ENCODE assay signal across 9 cellular contexts in the genomic region with DNA sequence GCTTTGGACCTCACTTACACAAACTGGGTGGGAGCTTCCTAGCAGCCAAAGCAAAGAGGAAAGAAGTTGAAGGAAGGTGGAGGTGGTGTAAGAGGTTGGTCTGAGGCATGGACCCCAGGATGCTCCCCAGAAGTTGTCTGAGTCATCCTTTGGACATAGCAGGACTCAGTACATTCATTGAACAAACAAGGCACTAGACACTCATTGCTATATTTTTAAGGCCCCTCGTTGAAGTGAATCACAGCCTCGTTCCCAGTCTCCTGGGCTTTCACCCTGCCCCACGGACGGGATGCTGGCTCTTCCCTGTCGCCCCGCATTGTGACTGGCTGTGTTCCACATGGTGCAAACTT.
DNase-seq lines count a peak whose midpoint lies in the region; FAIRE-seq and TF ChIP-seq lines count a peak whose summit lies in the region.
"Had no signal": no experiment of that assay in that cellular context is flagged by ENCODE, and none has a peak within 500 bp of the region (broad histone marks: within the 10 kb centered on the region; RNA-seq: fewer than 3 reads in every experiment).

No MANE protein-coding gene starts in this region.

- 49% methylated on average over 6 of the region's 6 CpGs; no CpG with 5 or more reads in 1 of the 2 experiments for WGBS in H1 (ENCODE audit: extremely low coverage in 1 of 2, insufficient coverage in 1 of 2, insufficient read length in 1 of 2, insufficient replicate concordance in 2 of 2, low coverage in 1 of 2, low lambda C conversion rate in 2 of 2, missing lambda C conversion rate in 1 of 2), 2 experiments
- WGBS in neuronal stem cell (ENCODE audit: extremely low coverage in 2 of 2, insufficient read length in 2 of 2, insufficient replicate concordance in 1 of 2), 2 donors = no CpG with 5 or more reads among the region's 6 CpGs

- H3K4me1 ChIP-seq in H1 (replicated peaks in 1 of 4; ENCODE audit: control insufficient read depth in 3 of 4, insufficient read depth in 4 of 4, low read length in 3 of 4) (peaks cover 0 to 5% (median 0%) of the 10 kb centered on the region in 4 experiments; a peak in 4 of 7 replicates), neuronal stem cell (ENCODE audit: control insufficient read depth in 2 of 2, insufficient read depth in 1 of 2, low read depth in 1 of 2, low read length in 2 of 2) (peaks cover 0 to 4% of the 10 kb centered on the region in 2 donors)

- FAIRE-seq in H1 (lab: Jason Lieb, UNC) = no peak

- H3K14ac ChIP-seq in H1 (ENCODE audit: insufficient read length) (no peak overlapping the region), neuronal stem cell (ENCODE audit: low read length) (no peak overlapping the region)

- no peak overlapping the region for H2BK5ac ChIP-seq in H1 (ENCODE audit: low read depth, low read length)
- H2BK5ac ChIP-seq in neuronal stem cell (ENCODE audit: low read length) = no peak overlapping the region

- CTCF ChIA-PET in H1 (lab: Charles Lee; ENCODE audit: partially characterized antibody) = interaction anchor here (0.6 to 10.8 kb wide), 36 partner anchors 9 to 317 kb away, joined by 3 to 173 read pairs (median 4); no protein-coding TSS in a partner anchor
- CTCF ChIA-PET in HEK293T (lab: Yijun Ruan, JAX) = interaction anchor here (0.6 to 1.1 kb wide), 5 partner anchors 9 to 252 kb away, joined by 3 to 4 read pairs (median 3); no protein-coding TSS in a partner anchor

- TF ChIP-seq CTCF in H1 (IDR thresholded peaks at IDR 0.05; ENCODE audit: control extremely low read depth in 1 of 3, insufficient read depth in 1 of 3, low read depth in 1 of 3, low read length in 3 of 3) = no peak

- H2BK20ac ChIP-seq in H1 (ENCODE audit: low read length) = no peak overlapping the region

- H3K23ac ChIP-seq in H1 (ENCODE audit: insufficient read length) (no peak overlapping the region), neuronal stem cell (ENCODE audit: low read depth, low read length, poor library complexity) (no peak overlapping the region)

- H4K91ac ChIP-seq in H1 (replicated peaks; ENCODE audit: insufficient read length, low read length) = no peak overlapping the region
- H4K91ac ChIP-seq in neuronal stem cell (ENCODE audit: low read depth, low read length, poor library complexity) = no peak overlapping the region

- peaks cover 1 to 19% (median 10%) of the 10 kb centered on the region in 4 experiments; a peak in 6 of 7 replicates for H3K27me3 ChIP-seq in H1 (replicated peaks in 1 of 4; ENCODE audit: control insufficient read depth in 3 of 4, extremely low read depth in 1 of 4, insufficient read depth in 3 of 4, low read length in 3 of 4)
- H3K27me3 ChIP-seq in neuronal stem cell (ENCODE audit: control insufficient read depth in 3 of 3, insufficient read depth in 3 of 3, low read depth in 1 of 3, low read length in 3 of 3) = peaks cover 0 to 19% (median 12%) of the 10 kb centered on the region in 3 experiments

- H3K79me2 ChIP-seq in H1 (ENCODE audit: control insufficient read depth in 1 of 2, insufficient read depth in 2 of 2, low read length in 2 of 2) = no peaks in the 10 kb centered on the region

- H4K8ac ChIP-seq in H1 (ENCODE audit: extremely low read depth, insufficient read depth, low read length) (no peak overlapping the region), neuronal stem cell (ENCODE audit: low read depth, low read length) (no peak overlapping the region)

- H3K4me3 ChIP-seq in H1 (ENCODE audit: extremely low read depth in 1 of 4, insufficient read depth in 2 of 4, low read depth in 3 of 4, low read length in 4 of 4) (no peak overlapping the region), neuronal stem cell (ENCODE audit: low read length in 2 of 2) (no peak overlapping the region)

- H2BK120ac ChIP-seq in H1 (replicated peaks; ENCODE audit: low read depth, low read length) = no peak overlapping the region
- H2BK120ac ChIP-seq in neuronal stem cell (ENCODE audit: low read depth, low read length) = no peak overlapping the region

- TF ChIP-seq POLR2A in H1 (IDR thresholded peaks at IDR 0.05; ENCODE audit: control extremely low read depth in 1 of 2, low read depth in 2 of 2, low read length in 2 of 2) = no peak

- DNase-seq in A172 (ENCODE audit: low spot score) (peak; percentile 61), M059J (ENCODE audit: low read depth) (peak; percentile 50), H1 (ENCODE audit: low read depth in 1 of 2, low spot score in 2 of 2) (no peak), neuronal stem cell (ENCODE audit: low spot score) (no peak), KG1 (lab: John Stamatoyannopoulos, UW) (no peak), HEK293T (ENCODE audit: extremely low spot score) (no peak)
- DNase-seq in effector CD8-positive, alpha-beta T cell (lab: John Stamatoyannopoulos, UW) = no peak
- DNase-seq in activated T-cell treated with anti-CD3 and anti-CD28 coated beads, Interleukin-2, amount 50 U/mL, for 1 hour = no peak
- DNase-seq: NCI-H187 treated with DMSO at 0.1 percent for 48 hours had no signal

- H3K56ac ChIP-seq in H1 (replicated peaks; ENCODE audit: insufficient read length, low read depth, low read length) = no peak overlapping the region

- H3K9me3 ChIP-seq in H1 (ENCODE audit: insufficient read depth in 2 of 2, low read depth in 1 of 2, low read length in 1 of 2) = no peaks in the 10 kb centered on the region
- no peaks in the 10 kb centered on the region for H3K9me3 ChIP-seq in neuronal stem cell (replicated peaks in 1 of 2; ENCODE audit: control insufficient read depth in 2 of 2, insufficient read depth in 1 of 2, low read depth in 1 of 2, low read length in 2 of 2)

- no peak for TF ChIP-seq EP300 in H1 (IDR thresholded peaks at IDR 0.05; ENCODE audit: borderline replicate concordance in 1 of 2, low read depth in 2 of 2, low read length in 2 of 2)

- TF ChIP-seq RAD21 in H1 (IDR thresholded peaks at IDR 0.05 in 1 of 2, conservative IDR thresholded peaks at IDR 0.05 in 1 of 2; ENCODE audit: low read depth in 2 of 2, low read length in 2 of 2) = no peak

- H3K9ac ChIP-seq in H1 (replicated peaks in 1 of 4; ENCODE audit: extremely low read depth in 1 of 4, low read depth in 3 of 4, low read length in 3 of 4) (no peak overlapping the region), neuronal stem cell (ENCODE audit: low read depth, low read length, poor library complexity) (no peak overlapping the region)

- H3K27ac ChIP-seq in H1 (ENCODE audit: low read depth, low read length) = no peak overlapping the region
- H3K27ac ChIP-seq in neuronal stem cell (replicated peaks; ENCODE audit: low read length) = no peak overlapping the region

- H3K18ac ChIP-seq in H1 (ENCODE audit: extremely low read depth, low read length) (no peak overlapping the region), neuronal stem cell (ENCODE audit: low read length) (peak overlapping the region; percentile 67)

- peaks cover 0 to 3% of the 10 kb centered on the region in 2 experiments for H4K20me1 ChIP-seq in H1 (replicated peaks in 1 of 2; ENCODE audit: control insufficient read depth in 1 of 2, insufficient read depth in 2 of 2, low read length in 2 of 2)

- no peak overlapping the region for H4K5ac ChIP-seq in H1 (ENCODE audit: insufficient read length, low read depth, low read length)

- H3K79me1 ChIP-seq in H1 (ENCODE audit: low read depth, low read length) = no peaks in the 10 kb centered on the region
- H3K79me1 ChIP-seq in neuronal stem cell (ENCODE audit: low read depth, low read length) = no peaks in the 10 kb centered on the region

- H3K4me2 ChIP-seq in H1 (ENCODE audit: insufficient read depth in 1 of 2, low read depth in 2 of 2, low read length in 2 of 2) = no peak overlapping the region
- no peak overlapping the region for H3K4me2 ChIP-seq in neuronal stem cell (ENCODE audit: insufficient read depth, low read length, poor library complexity, severe bottlenecking)

- H3K36me3 ChIP-seq in H1 (ENCODE audit: control insufficient read depth in 2 of 4, insufficient read depth in 4 of 4, low read length in 3 of 4) (no peaks in the 10 kb centered on the region), neuronal stem cell (replicated peaks in 1 of 2; ENCODE audit: control insufficient read depth in 2 of 2, insufficient read depth in 2 of 2, low read length in 2 of 2) (no peaks in the 10 kb centered on the region)

- H2BK15ac ChIP-seq in H1 (ENCODE audit: low read length) = peak overlapping the region; percentile 97; the same call in 1 of the 2 replicates
- peak overlapping the region; percentile 90 for H2BK15ac ChIP-seq in neuronal stem cell (ENCODE audit: low read length)

- H2AFZ ChIP-seq in H1 (ENCODE audit: low read length) = no peak overlapping the region
- H2AFZ ChIP-seq in neuronal stem cell (ENCODE audit: low read length) = no peak overlapping the region

- POLR2A ChIA-PET in H1 (lab: Charles Lee; ENCODE audit: partially characterized antibody) (interaction anchor here (1.0 kb wide), 1 partner anchor 26 kb away, joined by 3 read pairs; no protein-coding TSS in a partner anchor), HEK293T (lab: Yijun Ruan, JAX) (no interaction called here)

- H3K23me2 ChIP-seq in H1 (ENCODE audit: low read depth, low read length) = no peaks in the 10 kb centered on the region

- no peak overlapping the region for H3K4ac ChIP-seq in H1 (replicated peaks; ENCODE audit: insufficient read length, low read depth, low read length)
- peak overlapping the region; percentile 61 for H3K4ac ChIP-seq in neuronal stem cell (ENCODE audit: low read length)

- H2BK12ac ChIP-seq in H1 (ENCODE audit: low read depth, low read length) (peak overlapping the region; percentile 68; the same call in 1 of the 2 replicates), neuronal stem cell (ENCODE audit: low read length) (peak overlapping the region; percentile 60)

- H2AK5ac ChIP-seq in H1 (ENCODE audit: low read depth, low read length) (no peak overlapping the region), neuronal stem cell (ENCODE audit: low read depth, low read length) (peak overlapping the region; percentile 49)

TF ChIP-seq in H1, 55 proteins besides CTCF, POLR2A, EP300 and RAD21:
- TF ChIP-seq JUND (IDR thresholded peaks at IDR 0.05; ENCODE audit: low read length) (no peak), CEBPB (IDR thresholded peaks at IDR 0.05; ENCODE audit: low read depth, low read length) (no peak), BRCA1 (IDR thresholded peaks at IDR 0.05; ENCODE audit: low read depth, low read length) (no peak), ZNF274 (IDR thresholded peaks at IDR 0.05; ENCODE audit: borderline replicate concordance, extremely low read depth, low read length) (no peak)

TF ChIP-seq in HEK293T, 16 proteins besides CTCF, POLR2A, EP300 and RAD21:
- TF ChIP-seq BHLHE40 (IDR thresholded peaks at IDR 0.05; ENCODE audit: borderline replicate concordance) (no peak), NFRKB (IDR thresholded peaks at IDR 0.05) (no peak), ELF4 (IDR thresholded peaks at IDR 0.05) (no peak), L3MBTL2 (conservative IDR thresholded peaks at IDR 0.05) (no peak), CTBP1 (IDR thresholded peaks at IDR 0.05; ENCODE audit: borderline replicate concordance) (no peak), LEF1 (IDR thresholded peaks at IDR 0.05; ENCODE audit: borderline replicate concordance) (no peak), FOXM1 (IDR thresholded peaks at IDR 0.05; ENCODE audit: borderline replicate concordance) (no peak)
TF ChIP-seq in HEK293T: peak in this region for 0.

Comparison
In these comparisons a context has a peak if more than half of its experiments do, and no peak if none do; other contexts are left out.
1. DNase-seq: peak in A172 (single experiment) and M059J (single experiment); none in H1 (0 of 2), neuronal stem cell (single experiment), effector CD8-positive, alpha-beta T cell (single experiment), activated T-cell treated with anti-CD3 and anti-CD28 coated beads, Interleukin-2, amount 50 U/mL, for 1 hour (single experiment), KG1 (single experiment) and HEK293T (single experiment).